8 cellular contexts compared by ENCODE assay signal in the genomic region with DNA sequence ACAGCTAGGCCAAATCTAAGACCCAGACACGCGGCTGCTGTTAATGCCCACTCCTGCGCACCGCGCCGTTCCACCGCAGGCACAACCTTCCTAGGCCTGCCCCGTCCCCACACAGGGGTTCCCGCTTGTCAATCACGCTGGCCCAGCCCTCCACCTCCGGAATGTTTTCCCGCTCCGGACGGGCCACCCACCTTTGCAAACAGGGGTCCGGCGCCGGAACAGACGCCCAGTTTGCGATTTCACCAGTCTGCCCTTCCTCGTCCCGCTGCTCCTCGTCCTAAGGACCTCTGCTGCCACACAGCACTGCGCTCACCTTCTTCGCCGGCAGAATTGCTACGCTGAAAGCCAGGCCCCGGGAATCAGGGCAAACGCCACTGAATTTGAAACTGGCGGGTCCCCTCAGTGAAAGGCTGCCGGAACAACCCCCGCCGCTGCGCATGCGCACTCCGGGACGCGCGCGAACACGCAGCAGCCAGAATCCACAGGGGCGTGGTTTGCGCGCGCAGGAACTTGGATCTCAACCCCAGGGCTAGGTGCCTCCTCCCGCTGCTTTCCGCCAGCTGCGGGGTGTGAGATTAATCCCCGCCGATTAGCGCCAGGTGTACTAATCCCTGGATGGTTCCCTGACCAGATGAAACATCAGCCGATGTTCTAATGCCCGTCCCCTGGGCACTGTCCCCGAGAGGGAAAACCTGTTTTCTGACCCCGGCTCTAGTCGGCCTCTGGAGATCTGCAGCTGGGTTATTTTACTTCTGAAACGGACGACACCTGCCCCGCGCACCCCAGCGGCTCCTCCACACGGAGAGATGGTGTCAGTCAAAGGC.
A peak's percentile ranks its signal among the peaks of the same experiment; 100 is the strongest.
DNase-seq lines count a peak whose midpoint lies in the region; ATAC-seq and TF ChIP-seq lines count a peak whose summit lies in the region.
"Not testable (repeated sequence)": the region's sequence is repeated elsewhere in the genome, so short reads cannot be mapped to it uniquely, and the experiment has no call there.

No MANE protein-coding gene starts in this region.

- intact Hi-C loops in activated CD4-positive, alpha-beta T cell treated with anti-CD3 and anti-CD28 coated beads for 36 hours (cut with DNase I, micrococcal nuclease), result loop anchor here in 1 of 2 experiments (5.0 kb wide), 1 partner anchor 204 kb away; no protein-coding TSS in a partner anchor
- intact Hi-C loops in colonic mucosa (cut with DNase I), result not testable (repeated sequence)

- peak; percentile 78 for ATAC-seq in HG03432 (IDR thresholded peaks at IDR 0.05; ENCODE audit: unreplicated experiment)
- peak; percentile 82 for ATAC-seq in activated CD4-positive, alpha-beta T cell treated with anti-CD3 and anti-CD28 coated beads for 36 hours
- ATAC-seq in left lobe of liver, result peak; percentile 95

- not testable (repeated sequence) for H3K9me3 ChIP-seq in BLaER1, colonic mucosa

- H3K4me3 Mint-ChIP-seq in activated CD4-positive, alpha-beta T cell treated with anti-CD3 and anti-CD28 coated beads for 36 hours, result peak overlapping the region; percentile 98

- H3K27me3 ChIP-seq in BLaER1, colonic mucosa: not testable (repeated sequence)

- H3K9ac ChIP-seq in BLaER1 (peak overlapping the region; percentile 79), colonic mucosa (ENCODE audit: low read depth in 2 of 2, low read length in 2 of 2) (peak overlapping the region; percentile 50 to 61)

- not testable (repeated sequence) for H3K9me3 Mint-ChIP-seq in activated CD4-positive, alpha-beta T cell treated with anti-CD3 and anti-CD28 coated beads for 36 hours (ENCODE audit: low read depth)

- CTCF ChIA-PET in activated CD4-positive, alpha-beta T cell treated with anti-CD3 and anti-CD28 coated beads for 36 hours (lab: Charles Lee), result interaction anchor here (1.6 to 1.7 kb wide), 2 partner anchors 186 to 260 kb away, joined by 3 to 5 read pairs; no protein-coding TSS in a partner anchor

- H3K27ac Mint-ChIP-seq in activated CD4-positive, alpha-beta T cell treated with anti-CD3 and anti-CD28 coated beads for 36 hours, result peak overlapping the region; percentile 97

- not testable (repeated sequence) for H3K27me3 Mint-ChIP-seq in activated CD4-positive, alpha-beta T cell treated with anti-CD3 and anti-CD28 coated beads for 36 hours

- not testable (repeated sequence) for H3K36me3 Mint-ChIP-seq in activated CD4-positive, alpha-beta T cell treated with anti-CD3 and anti-CD28 coated beads for 36 hours (ENCODE audit: low read depth)

- DNase-seq in GM19240 (ENCODE audit: insufficient read length, low spot score), result peak; percentile 74
- peak; percentile 64 for DNase-seq in NCI-H510A (lab: John Stamatoyannopoulos, UW)
- DNase-seq in activated CD4-positive, alpha-beta T cell treated with anti-CD3 and anti-CD28 coated beads for 36 hours, result peak; percentile 93
- peak; percentile 94 for DNase-seq in colonic mucosa
- peak; percentile 94 for DNase-seq in left lobe of liver (ENCODE audit: low spot score)
- peak; percentile 81 to 85 for DNase-seq in stimulated activated CD4-positive, alpha-beta T cell treated with anti-CD3 and anti-CD28 coated beads, Interleukin-1b, Interleukin-23, amount 100 ng/mL, for 4 hours (ENCODE audit: low read depth in 2 of 2)

- not testable (repeated sequence) for H4K20me1 ChIP-seq in BLaER1

- peak overlapping the region; percentile 77 for H3K4me2 ChIP-seq in BLaER1

- POLR2A ChIA-PET in activated CD4-positive, alpha-beta T cell treated with anti-CD3 and anti-CD28 coated beads for 36 hours (lab: Charles Lee), result not testable (repeated sequence)

- H3K4me1 Mint-ChIP-seq in activated CD4-positive, alpha-beta T cell treated with anti-CD3 and anti-CD28 coated beads for 36 hours, result peaks cover 17% of the 10 kb centered on the region

- H3K4me3 ChIP-seq in BLaER1 (peak overlapping the region; percentile 75), colonic mucosa (peak overlapping the region; percentile 55)

- peaks cover 16% of the 10 kb centered on the region for H3K4me1 ChIP-seq in BLaER1
- H3K4me1 ChIP-seq in colonic mucosa, result not testable (repeated sequence)

- not testable (repeated sequence) for TF ChIP-seq CTCF in colonic mucosa (IDR thresholded peaks at IDR 0.05)

- peak overlapping the region; percentile 60; the same call in 1 of the 2 replicates for H3K27ac ChIP-seq in BLaER1
- H3K27ac ChIP-seq in colonic mucosa, result peak overlapping the region; percentile 55

- not testable (repeated sequence) for H3K36me3 ChIP-seq in BLaER1, colonic mucosa

Comparison
In these comparisons a context has a peak if more than half of its experiments do, and no peak if none do; other contexts are left out.
1. Peak in every context shown above with its lines: DNase-seq, ATAC-seq, H3K4me3 ChIP-seq and H3K27ac ChIP-seq.